1 cellular context compared by ENCODE assay signal in the genomic region with DNA sequence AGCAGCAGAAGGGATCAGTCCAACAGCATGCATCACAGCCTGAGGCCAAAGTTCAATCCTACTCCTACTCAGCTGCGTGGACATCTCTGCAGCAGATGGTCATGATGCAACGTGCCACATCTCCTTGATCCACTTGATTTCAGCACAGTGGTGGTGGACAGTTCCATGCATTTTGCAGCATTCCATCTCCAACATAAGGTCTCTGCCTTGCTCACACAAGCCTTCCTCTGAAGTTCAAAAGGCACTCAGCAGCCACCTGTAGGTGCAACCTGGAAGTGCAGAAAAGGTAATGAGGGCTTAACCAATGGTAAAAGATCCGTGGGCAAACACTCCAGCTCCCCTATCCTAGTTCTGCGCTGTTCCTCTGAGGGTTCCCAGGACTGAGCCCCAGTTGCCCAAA.
A peak's percentile ranks its signal among the peaks of the same experiment; 100 is the strongest.
TF ChIP-seq lines count a peak whose summit lies in the region.

No MANE protein-coding gene starts in this region.

TF ChIP-seq in SK-N-SH, 30 proteins besides CTCF, POLR2A, EP300 and RAD21 (continued from another document):
- TF ChIP-seq, protein P1, sequence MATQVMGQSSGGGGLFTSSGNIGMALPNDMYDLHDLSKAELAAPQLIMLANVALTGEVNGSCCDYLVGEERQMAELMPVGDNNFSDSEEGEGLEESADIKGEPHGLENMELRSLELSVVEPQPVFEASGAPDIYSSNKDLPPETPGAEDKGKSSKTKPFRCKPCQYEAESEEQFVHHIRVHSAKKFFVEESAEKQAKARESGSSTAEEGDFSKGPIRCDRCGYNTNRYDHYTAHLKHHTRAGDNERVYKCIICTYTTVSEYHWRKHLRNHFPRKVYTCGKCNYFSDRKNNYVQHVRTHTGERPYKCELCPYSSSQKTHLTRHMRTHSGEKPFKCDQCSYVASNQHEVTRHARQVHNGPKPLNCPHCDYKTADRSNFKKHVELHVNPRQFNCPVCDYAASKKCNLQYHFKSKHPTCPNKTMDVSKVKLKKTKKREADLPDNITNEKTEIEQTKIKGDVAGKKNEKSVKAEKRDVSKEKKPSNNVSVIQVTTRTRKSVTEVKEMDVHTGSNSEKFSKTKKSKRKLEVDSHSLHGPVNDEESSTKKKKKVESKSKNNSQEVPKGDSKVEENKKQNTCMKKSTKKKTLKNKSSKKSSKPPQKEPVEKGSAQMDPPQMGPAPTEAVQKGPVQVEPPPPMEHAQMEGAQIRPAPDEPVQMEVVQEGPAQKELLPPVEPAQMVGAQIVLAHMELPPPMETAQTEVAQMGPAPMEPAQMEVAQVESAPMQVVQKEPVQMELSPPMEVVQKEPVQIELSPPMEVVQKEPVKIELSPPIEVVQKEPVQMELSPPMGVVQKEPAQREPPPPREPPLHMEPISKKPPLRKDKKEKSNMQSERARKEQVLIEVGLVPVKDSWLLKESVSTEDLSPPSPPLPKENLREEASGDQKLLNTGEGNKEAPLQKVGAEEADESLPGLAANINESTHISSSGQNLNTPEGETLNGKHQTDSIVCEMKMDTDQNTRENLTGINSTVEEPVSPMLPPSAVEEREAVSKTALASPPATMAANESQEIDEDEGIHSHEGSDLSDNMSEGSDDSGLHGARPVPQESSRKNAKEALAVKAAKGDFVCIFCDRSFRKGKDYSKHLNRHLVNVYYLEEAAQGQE (IDR thresholded peaks at IDR 0.05; ENCODE audit: low read depth, low read length), result peak; percentile 97
- TF ChIP-seq FOXJ3 (CRISPR knock-in tag; IDR thresholded peaks at IDR 0.05), result no peak
- no peak for TF ChIP-seq RFX5 (IDR thresholded peaks at IDR 0.05; ENCODE audit: low read length)
